Comparison of ENCODE assay signal across 9 cellular contexts in the genomic region with DNA sequence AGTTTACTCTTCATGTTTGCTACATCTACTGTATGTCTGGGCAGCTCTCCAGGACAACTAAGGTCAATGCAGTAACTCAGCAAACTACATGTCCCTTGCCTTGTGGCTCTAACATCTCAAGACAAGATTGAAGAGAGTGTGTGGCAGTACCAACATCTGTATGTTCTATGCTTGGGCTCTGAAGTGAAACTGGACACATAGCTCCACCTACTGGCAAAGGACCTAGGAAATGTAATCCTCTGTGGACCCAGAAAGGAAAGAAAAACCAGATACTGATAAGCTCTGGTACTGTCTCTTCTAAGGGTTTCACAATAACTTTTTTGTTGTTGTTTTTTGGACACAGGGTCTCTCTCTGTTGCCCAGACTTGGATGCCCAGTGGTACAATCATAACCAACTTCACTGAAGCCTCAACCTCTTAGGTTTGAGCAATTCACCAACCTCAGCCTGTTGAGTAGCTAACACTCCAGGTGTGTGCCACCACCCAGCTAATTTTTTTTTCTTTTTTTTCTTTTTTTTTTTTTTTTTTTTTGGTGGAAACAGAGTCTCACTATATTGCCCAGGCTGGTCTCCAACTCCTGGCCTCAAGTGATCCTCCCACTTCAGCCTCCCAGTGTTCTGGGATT.
A peak's percentile ranks its signal among the peaks of the same experiment; 100 is the strongest.
DNase-seq lines count a peak whose midpoint lies in the region; ATAC-seq, FAIRE-seq and TF ChIP-seq lines count a peak whose summit lies in the region.
"Had no signal": no experiment of that assay in that cellular context is flagged by ENCODE, and none has a peak within 500 bp of the region (broad histone marks: within the 10 kb centered on the region; RNA-seq: fewer than 3 reads in every experiment).

No MANE protein-coding gene starts in this region.

- no peaks in the 10 kb centered on the region for H3K9me3 ChIP-seq in fibroblast of lung (ENCODE audit: control insufficient read depth, insufficient read depth, low read depth, low read length)

- H2AFZ ChIP-seq in fibroblast of lung (ENCODE audit: low read length) = no peak overlapping the region

- H3K4me2 ChIP-seq in fibroblast of lung (ENCODE audit: extremely low read depth, insufficient read depth, low read length) = no peak overlapping the region

- H3K27ac Mint-ChIP-seq in nephron progenitor cell = no peak overlapping the region
- H3K27ac Mint-ChIP-seq: dendritic cell treated with granulocyte-macrophage colony-stimulating factor and Interleukin-4, amounts not matched to agents 40 ng/mL and 50 ng/mL, for 4 days had no signal

- no peaks in the 10 kb centered on the region for H3K79me2 ChIP-seq in fibroblast of lung (ENCODE audit: control insufficient read depth, insufficient read depth, low read length)

- peaks cover 38% of the 10 kb centered on the region for H3K9me3 Mint-ChIP-seq in nephron progenitor cell
- H3K9me3 Mint-ChIP-seq: dendritic cell treated with granulocyte-macrophage colony-stimulating factor and Interleukin-4, amounts not matched to agents 40 ng/mL and 50 ng/mL, for 4 days had no signal

- H3K36me3 Mint-ChIP-seq in nephron progenitor cell (ENCODE audit: low read depth) = peaks cover 6% of the 10 kb centered on the region

- FAIRE-seq in urothelium cell line (lab: Jason Lieb, UNC) = no peak

- no peaks in the 10 kb centered on the region for H3K4me1 ChIP-seq in fibroblast of lung (ENCODE audit: control insufficient read depth, extremely low read depth, insufficient read depth, low read length)

- no peaks in the 10 kb centered on the region for H3K27me3 ChIP-seq in fibroblast of lung (ENCODE audit: control insufficient read depth, insufficient read depth, low read length)

- peaks cover 6% of the 10 kb centered on the region for H3K4me1 Mint-ChIP-seq in nephron progenitor cell

- H3K36me3 ChIP-seq in fibroblast of lung (ENCODE audit: control insufficient read depth, insufficient read depth, low read length) = no peaks in the 10 kb centered on the region

- no peak overlapping the region for H3K4me3 Mint-ChIP-seq in nephron progenitor cell
- H3K4me3 Mint-ChIP-seq: dendritic cell treated with granulocyte-macrophage colony-stimulating factor and Interleukin-4, amounts not matched to agents 40 ng/mL and 50 ng/mL, for 4 days had no signal

- ATAC-seq in GM19395 (IDR thresholded peaks at IDR 0.05; ENCODE audit: unreplicated experiment) (peak; percentile 94), HG03378 (IDR thresholded peaks at IDR 0.05; ENCODE audit: unreplicated experiment) (peak; percentile 97)

- no peak overlapping the region for H3K27ac ChIP-seq in fibroblast of lung (ENCODE audit: insufficient read depth, low read length)

- H4K20me1 ChIP-seq in fibroblast of lung (ENCODE audit: control insufficient read depth, extremely low read depth, insufficient read depth, low read length) = no peaks in the 10 kb centered on the region

- H3K4me3 ChIP-seq in fibroblast of lung (replicated peaks in 1 of 4; ENCODE audit: control extremely low read depth in 1 of 4, insufficient read depth in 1 of 4, low read depth in 3 of 4, low read length in 4 of 4) = no peak overlapping the region

- DNase-seq in DMS 273 treated with DMSO at 0.1 percent for 48 hours (lab: John Stamatoyannopoulos, UW) (peak; percentile 3), NCI-H748 (lab: John Stamatoyannopoulos, UW; ENCODE audit: unreplicated experiment) (peak; percentile 50), fibroblast of lung (ENCODE audit: low read depth in 2 of 2) (peak; percentile 77 to 83), nephron progenitor cell (peak; percentile 59), urothelium cell line (ENCODE audit: low spot score) (peak; percentile 40)
- DNase-seq in activated CD8-positive, alpha-beta memory T cell treated with anti-CD3 and anti-CD28 coated beads for 4 hours (ENCODE audit: low read depth in 2 of 2) = peak; percentile 13 to 16

- no peak overlapping the region for H3K9ac ChIP-seq in fibroblast of lung (ENCODE audit: insufficient read depth, low read length)

- H3K27me3 Mint-ChIP-seq in nephron progenitor cell (ENCODE audit: low read depth, poor library complexity) = peaks cover 3% of the 10 kb centered on the region
- H3K27me3 Mint-ChIP-seq: dendritic cell treated with granulocyte-macrophage colony-stimulating factor and Interleukin-4, amounts not matched to agents 40 ng/mL and 50 ng/mL, for 4 days had no signal

- TF ChIP-seq CTCF in fibroblast of lung (conservative IDR thresholded peaks at IDR 0.05 in 1 of 2, IDR thresholded peaks at IDR 0.05 in 1 of 2; ENCODE audit: low read depth in 1 of 2, low read length in 2 of 2) = peak; percentile 80 to 88
- TF ChIP-seq CTCF in nephron progenitor cell (IDR thresholded peaks at IDR 0.05) = peak; percentile 70

Comparison
In these comparisons a context has a peak if more than half of its experiments do, and no peak if none do; other contexts are left out.
1. DNase-seq: peak in every context shown above with its lines; median percentile 80 in fibroblast of lung; 59 in nephron progenitor cell; 50 in NCI-H748; 40 in urothelium cell line; 14 in activated CD8-positive, alpha-beta memory T cell treated with anti-CD3 and anti-CD28 coated beads for 4 hours; 3 in DMS 273 treated with DMSO at 0.1 percent for 48 hours.